ENCODE assay signal across 1 cellular context in genomic region chr6:17599885-17600526, GRCh38.
A peak's percentile ranks its signal among the peaks of the same experiment; 100 is the strongest.
TF ChIP-seq lines count a peak whose summit lies in the region.

FAM8A1 (plus strand) TSS chr6:17600302; CDS start chr6:17600410, 108 bp downstream.

TF ChIP-seq in K562, 482 proteins besides CTCF, POLR2A, EP300 and RAD21 (continued from another document and continues in another):
- no peak for TF ChIP-seq PATZ1 (CRISPR knock-in tag; IDR thresholded peaks at IDR 0.05; ENCODE audit: borderline replicate concordance)
- TF ChIP-seq PHTF2 (CRISPR knock-in tag; IDR thresholded peaks at IDR 0.05): no peak
- no peak for TF ChIP-seq LARP7 (IDR thresholded peaks at IDR 0.05)
- peak; percentile 83 for TF ChIP-seq PHF20 (IDR thresholded peaks at IDR 0.05; ENCODE audit: partially characterized antibody)
- no peak for TF ChIP-seq MGA (IDR thresholded peaks at IDR 0.05)
- peak; percentile 89 for TF ChIP-seq CCNT2 (IDR thresholded peaks at IDR 0.05; ENCODE audit: borderline replicate concordance, extremely low read depth, insufficient read length, low read depth, low read length)
- TF ChIP-seq ZBTB43 (CRISPR knock-in tag; IDR thresholded peaks at IDR 0.05): no peak
- TF ChIP-seq TOE1 (IDR thresholded peaks at IDR 0.05; ENCODE audit: borderline replicate concordance): peak; percentile 46; the same call in 1 of the 2 replicates
- TF ChIP-seq TOE1 (CRISPR knock-in tag; IDR thresholded peaks at IDR 0.05; ENCODE audit: borderline replicate concordance, low read depth): no peak
- no peak for TF ChIP-seq FOXJ3 (CRISPR knock-in tag; IDR thresholded peaks at IDR 0.05)
- TF ChIP-seq MITF (IDR thresholded peaks at IDR 0.05): no peak
- TF ChIP-seq MYC (IDR thresholded peaks at IDR 0.05; ENCODE audit: low read depth, low read length): peak; percentile 66; the same call in 1 of the 2 replicates
- TF ChIP-seq MYC (CRISPR knock-in tag; IDR thresholded peaks at IDR 0.05; ENCODE audit: borderline replicate concordance, low read depth): 0 out of 2 replicates have a peak, but pooled peaks have one; percentile 19
- TF ChIP-seq FIP1L1 (IDR thresholded peaks at IDR 0.05; ENCODE audit: low read depth, low read length, poor library complexity, severe bottlenecking): no peak
- no peak for TF ChIP-seq ZNF592 (IDR thresholded peaks at IDR 0.05)
- no peak for TF ChIP-seq ILF3 (IDR thresholded peaks at IDR 0.05; ENCODE audit: borderline replicate concordance)
- peak; percentile 99 for TF ChIP-seq FOXP1 (CRISPR knock-in tag; IDR thresholded peaks at IDR 0.05)
- TF ChIP-seq HLTF (IDR thresholded peaks at IDR 0.05): no peak
- 0 out of 2 replicates have a peak, but pooled peaks have one; percentile 24 for TF ChIP-seq MYNN (IDR thresholded peaks at IDR 0.05)
- no peak for TF ChIP-seq MYNN (CRISPR knock-in tag; IDR thresholded peaks at IDR 0.05)
- TF ChIP-seq NFRKB (IDR thresholded peaks at IDR 0.05; ENCODE audit: low read depth): no peak
- peak; percentile 67 for TF ChIP-seq PRPF4 (IDR thresholded peaks at IDR 0.05; ENCODE audit: insufficient read depth, low read depth, low read length, poor library complexity, severe bottlenecking)
- no peak for TF ChIP-seq NFE2L1 (tag; IDR thresholded peaks at IDR 0.05; ENCODE audit: borderline replicate concordance, low read depth)
- TF ChIP-seq BHLHE40 (IDR thresholded peaks at IDR 0.05; ENCODE audit: low read length): no peak
- 0 out of 2 replicates have a peak, but pooled peaks have one; percentile 18 for TF ChIP-seq ZKSCAN1 (IDR thresholded peaks at IDR 0.05; ENCODE audit: low read depth, low read length)
- TF ChIP-seq ZNF212 (CRISPR knock-in tag; IDR thresholded peaks at IDR 0.05): no peak
- TF ChIP-seq NCOA6 (IDR thresholded peaks at IDR 0.05): no peak
- no peak for TF ChIP-seq E4F1 (CRISPR knock-in tag; IDR thresholded peaks at IDR 0.05; ENCODE audit: borderline replicate concordance)
- peak; percentile 88; the same call in 1 of the 2 replicates for TF ChIP-seq PHF8 (IDR thresholded peaks at IDR 0.05; ENCODE audit: borderline replicate concordance, low read length)
- TF ChIP-seq NBN (IDR thresholded peaks at IDR 0.05; ENCODE audit: low read depth): peak; percentile 60
- no peak; a peak in 1 of 4 replicates for TF ChIP-seq NONO (IDR thresholded peaks at IDR 0.05; ENCODE audit: low read depth in 2 of 2, low read length in 1 of 2)
- no peak for TF ChIP-seq ZNF217 (CRISPR knock-in tag; IDR thresholded peaks at IDR 0.05)
- TF ChIP-seq MAX (CRISPR knock-in tag; IDR thresholded peaks at IDR 0.05): peak; percentile 66
- TF ChIP-seq ELF2 (CRISPR knock-in tag; IDR thresholded peaks at IDR 0.05): no peak
- no peak for TF ChIP-seq ARNT (IDR thresholded peaks at IDR 0.05)
- no peak for TF ChIP-seq TSC22D4 (tag; IDR thresholded peaks at IDR 0.05)
- TF ChIP-seq KAT7 (CRISPR knock-in tag; IDR thresholded peaks at IDR 0.05; ENCODE audit: borderline replicate concordance): no peak
- peak; percentile 99 for TF ChIP-seq CBFB (CRISPR knock-in tag; IDR thresholded peaks at IDR 0.05)
